Comparison of ENCODE assay signal across 9 cellular contexts in the genomic region with DNA sequence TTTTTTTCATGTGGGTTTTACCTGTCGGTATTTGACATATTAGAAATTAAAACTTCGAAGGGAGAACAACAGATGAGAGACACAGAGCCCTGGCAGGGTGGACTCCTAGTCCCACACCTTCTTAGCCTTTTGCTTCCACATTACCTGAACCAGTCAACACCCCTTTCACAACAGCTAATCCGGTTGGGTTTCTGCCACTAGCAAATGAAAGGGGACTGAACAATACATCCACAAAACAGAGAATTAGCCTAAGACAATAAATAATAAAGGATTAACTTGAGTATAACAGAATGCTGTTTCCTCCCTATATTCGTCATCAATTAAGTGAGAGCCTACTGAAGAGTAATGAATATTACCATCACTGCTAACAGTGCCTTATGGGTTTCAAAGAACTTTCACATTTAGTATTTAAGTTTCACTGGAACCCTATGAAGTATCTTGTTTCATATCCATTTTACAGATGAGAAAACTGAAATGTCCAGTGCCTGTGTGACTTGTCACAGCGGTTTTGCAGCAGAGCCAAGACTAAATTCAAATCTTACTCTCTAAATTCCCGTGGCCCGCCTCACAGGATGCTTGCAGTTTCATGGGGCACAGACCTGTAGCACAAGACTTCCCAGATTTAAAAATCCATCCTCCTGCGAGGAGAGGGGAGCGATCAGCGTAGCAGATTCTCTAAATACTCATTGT. TPM values are rescaled to one million over a fixed set of nuclear protein-coding genes. Genes with fewer than 3 reads are reported as not detected.
DNase-seq lines count a peak whose midpoint lies in the region; ATAC-seq, FAIRE-seq and TF ChIP-seq lines count a peak whose summit lies in the region.
"Had no signal": no experiment of that assay in that cellular context is flagged by ENCODE, and none has a peak within 500 bp of the region (broad histone marks: within the 10 kb centered on the region; RNA-seq: fewer than 3 reads in every experiment).

No MANE protein-coding gene starts in this region.

- peak overlapping the region; percentile 94 for H3K27ac Mint-ChIP-seq in activated naive CD4-positive, alpha-beta T cell treated with anti-CD3 and anti-CD28 coated beads, Interleukin-2, amount 50 U/mL, for 24 hours

- no peaks in the 10 kb centered on the region for H3K9me3 Mint-ChIP-seq in activated naive CD4-positive, alpha-beta T cell treated with anti-CD3 and anti-CD28 coated beads, Interleukin-2, amount 50 U/mL, for 24 hours

- no peak for TF ChIP-seq EP300 in HepG2 (IDR thresholded peaks at IDR 0.05; ENCODE audit: low read depth in 2 of 2, low read length in 2 of 2)
- no peak for TF ChIP-seq EP300 in HepG2 (CRISPR knock-in tag; IDR thresholded peaks at IDR 0.05; ENCODE audit: borderline replicate concordance)

- H3K36me3 ChIP-seq in cardiac muscle cell (no peaks in the 10 kb centered on the region), HepG2 (replicated peaks in 1 of 2; ENCODE audit: control insufficient read depth in 1 of 2, insufficient read depth in 2 of 2, low read length in 2 of 2) (no peaks in the 10 kb centered on the region), thoracic aorta (no peaks in the 10 kb centered on the region)

- H3K4me1 Mint-ChIP-seq in activated naive CD4-positive, alpha-beta T cell treated with anti-CD3 and anti-CD28 coated beads, Interleukin-2, amount 50 U/mL, for 24 hours, result peaks cover 26% of the 10 kb centered on the region

- WGBS in HepG2 (ENCODE audit: low lambda C conversion rate), result 10% methylated on average over 10 of the region's 10 CpGs

- H3K4me2 ChIP-seq in HepG2 (ENCODE audit: low read depth, low read length), result peak overlapping the region; percentile 97

- H3K4me3 Mint-ChIP-seq in activated naive CD4-positive, alpha-beta T cell treated with anti-CD3 and anti-CD28 coated beads, Interleukin-2, amount 50 U/mL, for 24 hours, result peak overlapping the region; percentile 96

- peaks cover 15% of the 10 kb centered on the region for H3K79me2 ChIP-seq in HepG2 (ENCODE audit: insufficient read depth, low read length)

- no peaks in the 10 kb centered on the region for H3K9me3 ChIP-seq in cardiac muscle cell (ENCODE audit: low read depth)
- no peaks in the 10 kb centered on the region for H3K9me3 ChIP-seq in HepG2 (ENCODE audit: low read length)
- no peaks in the 10 kb centered on the region for H3K9me3 ChIP-seq in thoracic aorta

- TF ChIP-seq POLR2A in HepG2 (IDR thresholded peaks at IDR 0.05; ENCODE audit: insufficient read depth in 1 of 2, low read depth in 2 of 2, low read length in 2 of 2), result no peak

- intact Hi-C loops in Right ventricle myocardium inferior (cut with DNase I), result loop anchor here (2.0 kb wide), 2 partner anchors 32 to 88 kb away; a partner anchor contains a TSS
- intact Hi-C loops in HepG2 (cut with micrococcal nuclease; ENCODE audit: unreplicated experiment), result loop anchor here (5.0 kb wide), 1 partner anchor 89 kb away; a partner anchor contains a TSS

- H3K27me3 ChIP-seq in cardiac muscle cell, result peaks cover 9% of the 10 kb centered on the region
- no peaks in the 10 kb centered on the region; a peak in 1 of 5 replicates for H3K27me3 ChIP-seq in HepG2 (ENCODE audit: control insufficient read depth in 1 of 2, insufficient read depth in 2 of 2, low read length in 2 of 2)
- no peaks in the 10 kb centered on the region for H3K27me3 ChIP-seq in thoracic aorta (replicated peaks; ENCODE audit: insufficient read depth)

- H4K20me1 ChIP-seq in HepG2 (ENCODE audit: insufficient read depth, low read length), result no peaks in the 10 kb centered on the region

- peak overlapping the region; percentile 58; the same call in 1 of the 2 replicates for H3K9ac ChIP-seq in HepG2 (ENCODE audit: insufficient read depth, low read depth, low read length)

- no peak for ATAC-seq in Right ventricle myocardium inferior
- no peak for ATAC-seq in HepG2
- no peak for ATAC-seq in thoracic aorta (ENCODE audit: insufficient number of reproducible peaks, low FRiP score, low read depth)
- no peak for ATAC-seq in HG02763 (IDR thresholded peaks at IDR 0.05; ENCODE audit: unreplicated experiment)

- H3K27me3 Mint-ChIP-seq in activated naive CD4-positive, alpha-beta T cell treated with anti-CD3 and anti-CD28 coated beads, Interleukin-2, amount 50 U/mL, for 24 hours, result no peaks in the 10 kb centered on the region

- no peak for TF ChIP-seq RAD21 in HepG2 (CRISPR knock-in tag; IDR thresholded peaks at IDR 0.05)

- peaks cover 7% of the 10 kb centered on the region for H3K4me1 ChIP-seq in cardiac muscle cell (ENCODE audit: low read depth)
- H3K4me1 ChIP-seq in HepG2 (ENCODE audit: insufficient read depth, low read length), result peaks cover 69% of the 10 kb centered on the region
- H3K4me1 ChIP-seq in thoracic aorta (ENCODE audit: control insufficient read depth in 1 of 2, low read depth in 2 of 2), result peaks cover 10 to 27% of the 10 kb centered on the region in 2 donors

- no peak for TF ChIP-seq CTCF in cardiac muscle cell (IDR thresholded peaks at IDR 0.05; ENCODE audit: low read depth, low read length)
- TF ChIP-seq CTCF in HepG2 (CRISPR knock-in tag; IDR thresholded peaks at IDR 0.05), result no peak
- TF ChIP-seq CTCF in thoracic aorta (IDR thresholded peaks at IDR 0.05), result no peak

- H3K27ac ChIP-seq in cardiac muscle cell, result no peak overlapping the region
- no peak overlapping the region for H3K27ac ChIP-seq in HepG2 (ENCODE audit: extremely low read length, insufficient read depth, low read length)
- H3K27ac ChIP-seq in thoracic aorta, result peak overlapping the region; percentile 35 to 40

- H3K4me3 ChIP-seq in cardiac muscle cell, result peak overlapping the region; percentile 83
- H3K4me3 ChIP-seq in HepG2 (replicated peaks in 1 of 3; ENCODE audit: insufficient read depth in 1 of 3, low read depth in 2 of 3, low read length in 3 of 3), result peak overlapping the region; percentile 64 to 93 (median 82)
- H3K4me3 ChIP-seq in thoracic aorta, result peak overlapping the region; percentile 97

- DNase-seq in cardiac muscle cell (ENCODE audit: low read depth in 1 of 2, low spot score in 1 of 2) (no peak), Right ventricle myocardium inferior (ENCODE audit: missing footprints) (no peak), HepG2 (ENCODE audit: low spot score) (no peak), thoracic aorta (ENCODE audit: low spot score) (no peak), retina (no peak), germinal center (ENCODE audit: low spot score) (no peak)

- peaks cover 16% of the 10 kb centered on the region for H3K36me3 Mint-ChIP-seq in activated naive CD4-positive, alpha-beta T cell treated with anti-CD3 and anti-CD28 coated beads, Interleukin-2, amount 50 U/mL, for 24 hours

- no TSS peak for BruUV-seq in HepG2 (replicated peaks; lab: Mats Ljungman, UMichigan)

- in situ Hi-C loops in HepG2 (cut with HindIII; ENCODE audit: extremely low pct_ligation_motif_present, low pct_unique_long_range_greater_than_20kb), result no loop called here

- POLR2A ChIA-PET in HepG2 (lab: Yijun Ruan, JAX), result interaction anchor here (0.6 to 2.9 kb wide), 6 partner anchors 22 to 88 kb away, joined by 3 to 26 read pairs (median 3); a partner anchor contains a TSS

- FAIRE-seq in HepG2 (lab: Jason Lieb, UNC), result no peak
- FAIRE-seq: endometrium had no signal

- CTCF ChIA-PET in HepG2 (lab: Yijun Ruan, JAX; ENCODE audit: low intra/inter-chr PET ratio, low total read pairs), result no interaction called here

- H2AFZ ChIP-seq in HepG2 (ENCODE audit: low read length), result peak overlapping the region; percentile 83

RNA-seq across cellular contexts. Expression of a gene that starts 1.0 kb away (rescaled TPM):
- total RNA-seq in cardiac muscle cell (8.0 and 12.4 TPM in 2 replicates), Right ventricle myocardium inferior (12.3 TPM), HepG2 (2016; rRNA removed; fragmentation: Illumina TruSeq; extraction: Trizol) (14.2 and 20.4 TPM in 2 replicates), thoracic aorta (10 to 100 TPM; 55.2 to 64.1 TPM)
- polyA plus RNA-seq in cardiac muscle cell (5.1 and 8.2 TPM in 2 replicates), HepG2 (2011; rRNA removed) (4.7 and 6.8 TPM in 2 replicates)
- 0.79 and 1.7 TPM in 2 replicates for total RNA-seq in HepG2 (2016; cell fraction: cytosol; rRNA removed; fragmentation: Illumina TruSeq; extraction: Trizol; ENCODE audit: low read depth)
- 14.3 and 23.1 TPM in 2 replicates for total RNA-seq in HepG2 (2016; cell fraction: insoluble cytoplasmic fraction; rRNA removed; fragmentation: Illumina TruSeq; extraction: Trizol)
- total RNA-seq in HepG2 (2016; cell fraction: membrane; rRNA removed; fragmentation: Illumina TruSeq; extraction: Trizol), result 4.1 and 5.5 TPM in 2 replicates
- 7.3 and 8.0 TPM in 2 replicates for total RNA-seq in HepG2 (2016; cell fraction: nucleus; rRNA removed; fragmentation: Illumina TruSeq; extraction: Trizol)
- polyA plus RNA-seq in HepG2 (2011; cell fraction: cytosol; rRNA removed), result 2.3 and 3.5 TPM in 2 replicates
- 3.0 TPM in 2 replicates for polyA plus RNA-seq in HepG2 (2011; cell fraction: nucleus; rRNA removed)
- 5.3 and 8.5 TPM in 2 replicates for polyA plus RNA-seq in HepG2 (2012)
- polyA plus RNA-seq in HepG2 (2016; cell fraction: cytosol; fragmentation: Illumina TruSeq; extraction: Trizol; ENCODE audit: low read depth), result 1.4 and 1.5 TPM in 2 replicates
- 11.3 and 13.5 TPM in 2 replicates for polyA plus RNA-seq in HepG2 (2016; cell fraction: insoluble cytoplasmic fraction; fragmentation: Illumina TruSeq; extraction: Trizol; ENCODE audit: low read depth)
- 2.8 and 2.9 TPM in 2 replicates for polyA plus RNA-seq in HepG2 (2016; cell fraction: membrane; fragmentation: Illumina TruSeq; extraction: Trizol; ENCODE audit: low read depth)
- 7.1 and 7.6 TPM in 2 replicates for polyA plus RNA-seq in HepG2 (2016; cell fraction: nucleus; fragmentation: Illumina TruSeq; extraction: Trizol; ENCODE audit: insufficient read depth, low read depth)
- polyA minus RNA-seq in HepG2 (2011; rRNA and poly(A)+ RNA removed; ENCODE audit: low replicate concordance), result 4.8 and 5.9 TPM in 2 replicates
- 22.2 and 22.6 TPM in 2 replicates for polyA minus RNA-seq in HepG2 (2011; cell fraction: cytosol; rRNA and poly(A)+ RNA removed)
- 5.2 and 8.2 TPM in 2 replicates for polyA minus RNA-seq in HepG2 (2011; cell fraction: nucleus; rRNA and poly(A)+ RNA removed)

RNA-seq across cellular contexts. Expression of a gene that starts 31.1 kb away (rescaled TPM):
- total RNA-seq in cardiac muscle cell (30.6 and 54.1 TPM in 2 replicates), Right ventricle myocardium inferior (193 TPM), HepG2 (2016; rRNA removed; fragmentation: Illumina TruSeq; extraction: Trizol) (433 and 596 TPM in 2 replicates), thoracic aorta (100 to 1,000 TPM in 1 of 2 donors, 10 to 100 TPM in 1; 40.1 to 120 TPM)
- polyA plus RNA-seq in cardiac muscle cell (325 and 326 TPM in 2 replicates), HepG2 (2011; rRNA removed) (210 and 231 TPM in 2 replicates)
- 167 and 206 TPM in 2 replicates for total RNA-seq in HepG2 (2016; cell fraction: cytosol; rRNA removed; fragmentation: Illumina TruSeq; extraction: Trizol; ENCODE audit: low read depth)
- total RNA-seq in HepG2 (2016; cell fraction: insoluble cytoplasmic fraction; rRNA removed; fragmentation: Illumina TruSeq; extraction: Trizol), result 426 and 625 TPM in 2 replicates
- 209 and 262 TPM in 2 replicates for total RNA-seq in HepG2 (2016; cell fraction: membrane; rRNA removed; fragmentation: Illumina TruSeq; extraction: Trizol)
- total RNA-seq in HepG2 (2016; cell fraction: nucleus; rRNA removed; fragmentation: Illumina TruSeq; extraction: Trizol), result 142 and 149 TPM in 2 replicates
- polyA plus RNA-seq in HepG2 (2011; cell fraction: cytosol; rRNA removed), result 112 and 159 TPM in 2 replicates
- 53.6 and 77.1 TPM in 2 replicates for polyA plus RNA-seq in HepG2 (2011; cell fraction: nucleus; rRNA removed)
- 270 and 317 TPM in 2 replicates for polyA plus RNA-seq in HepG2 (2012)
- polyA plus RNA-seq in HepG2 (2016; cell fraction: cytosol; fragmentation: Illumina TruSeq; extraction: Trizol; ENCODE audit: low read depth), result 194 and 258 TPM in 2 replicates
- 673 and 714 TPM in 2 replicates for polyA plus RNA-seq in HepG2 (2016; cell fraction: insoluble cytoplasmic fraction; fragmentation: Illumina TruSeq; extraction: Trizol; ENCODE audit: low read depth)
- 226 and 313 TPM in 2 replicates for polyA plus RNA-seq in HepG2 (2016; cell fraction: membrane; fragmentation: Illumina TruSeq; extraction: Trizol; ENCODE audit: low read depth)
- 277 and 280 TPM in 2 replicates for polyA plus RNA-seq in HepG2 (2016; cell fraction: nucleus; fragmentation: Illumina TruSeq; extraction: Trizol; ENCODE audit: insufficient read depth, low read depth)
- 12.7 and 14.4 TPM in 2 replicates for polyA minus RNA-seq in HepG2 (2011; rRNA and poly(A)+ RNA removed; ENCODE audit: low replicate concordance)
- polyA minus RNA-seq in HepG2 (2011; cell fraction: cytosol; rRNA and poly(A)+ RNA removed), result 46.3 and 58.6 TPM in 2 replicates
- 80.2 and 91.3 TPM in 2 replicates for polyA minus RNA-seq in HepG2 (2011; cell fraction: nucleus; rRNA and poly(A)+ RNA removed)

Comparison
In these comparisons a context has a peak if more than half of its experiments do, and no peak if none do; other contexts are left out.
1. H3K27ac ChIP-seq: peak in thoracic aorta (2 of 2); none in cardiac muscle cell (single experiment) and HepG2 (single experiment).
2. Peak in every context shown above with its lines, with median percentiles within 50 percentile points of each other: H3K4me3 ChIP-seq.